In genomic region chrX:153686677-153687057, GRCh38 we compare ENCODE assay signal across 5 cellular contexts. TPM values are rescaled to one million over a fixed set of nuclear protein-coding genes. Genes with fewer than 3 reads are reported as not detected.
DNase-seq lines count a peak whose midpoint lies in the region; ATAC-seq and TF ChIP-seq lines count a peak whose summit lies in the region.
"Not testable (repeated sequence)": the region's sequence is repeated elsewhere in the genome, so short reads cannot be mapped to it uniquely, and the experiment has no call there.
"Had no signal": no experiment of that assay in that cellular context is flagged by ENCODE, and none has a peak within 500 bp of the region (broad histone marks: within the 10 kb centered on the region; RNA-seq: fewer than 3 reads in every experiment).

No MANE protein-coding gene starts in this region.

- H3K4me3 Mint-ChIP-seq in activated T-helper 1 cell treated with anti-CD3 and anti-CD28 coated beads, Interleukin-12 subunit alpha, Interleukin-12 subunit beta, Interleukin-2, Interleukin-4 antibody, amounts not matched to agents 30 ng/mL and 10 ng/mL and 1 ng/mL, durations not matched to agents 14 hours and 24 hours and 36 hours, result peak overlapping the region; percentile 5

- intact Hi-C loops in activated T-helper 1 cell treated with anti-CD3 and anti-CD28 coated beads, Interleukin-12 subunit alpha, Interleukin-12 subunit beta, Interleukin-2, Interleukin-4 antibody, amounts not matched to agents 30 ng/mL and 10 ng/mL and 1 ng/mL, durations not matched to agents 14 hours and 24 hours and 36 hours (cut with micrococcal nuclease); right lobe of liver (cut with DNase I): not testable (repeated sequence)

- not testable (repeated sequence) for H3K4me1 Mint-ChIP-seq in activated T-helper 1 cell treated with anti-CD3 and anti-CD28 coated beads, Interleukin-12 subunit alpha, Interleukin-12 subunit beta, Interleukin-2, Interleukin-4 antibody, amounts not matched to agents 30 ng/mL and 10 ng/mL and 1 ng/mL, durations not matched to agents 14 hours and 24 hours and 36 hours (ENCODE audit: low read depth)

- POLR2A ChIA-PET in HEK293 (lab: Yijun Ruan, JAX), result interaction anchor here (0.6 kb wide), 1 partner anchor 18 kb away, joined by 3 read pairs; no protein-coding TSS in a partner anchor

- peaks cover 10% of the 10 kb centered on the region for H3K27me3 Mint-ChIP-seq in activated T-helper 1 cell treated with anti-CD3 and anti-CD28 coated beads, Interleukin-12 subunit alpha, Interleukin-12 subunit beta, Interleukin-2, Interleukin-4 antibody, amounts not matched to agents 30 ng/mL and 10 ng/mL and 1 ng/mL, durations not matched to agents 14 hours and 24 hours and 36 hours (ENCODE audit: insufficient read depth)

- H3K27ac Mint-ChIP-seq in activated T-helper 1 cell treated with anti-CD3 and anti-CD28 coated beads, Interleukin-12 subunit alpha, Interleukin-12 subunit beta, Interleukin-2, Interleukin-4 antibody, amounts not matched to agents 30 ng/mL and 10 ng/mL and 1 ng/mL, durations not matched to agents 14 hours and 24 hours and 36 hours, result not testable (repeated sequence)

- H3K4me3 ChIP-seq in HEK293 (ENCODE audit: low read depth, low read length); right lobe of liver; smooth muscle cell: not testable (repeated sequence)

- TF ChIP-seq CTCF in HEK293 (tag by site-specific recombination; IDR thresholded peaks at IDR 0.05); right lobe of liver (IDR thresholded peaks at IDR 0.05); smooth muscle cell (IDR thresholded peaks at IDR 0.05; ENCODE audit: borderline replicate concordance, insufficient read depth, poor library complexity, severe bottlenecking): not testable (repeated sequence)

- not testable (repeated sequence) for H3K9me3 Mint-ChIP-seq in activated T-helper 1 cell treated with anti-CD3 and anti-CD28 coated beads, Interleukin-12 subunit alpha, Interleukin-12 subunit beta, Interleukin-2, Interleukin-4 antibody, amounts not matched to agents 30 ng/mL and 10 ng/mL and 1 ng/mL, durations not matched to agents 14 hours and 24 hours and 36 hours

- not testable (repeated sequence) for H3K27ac ChIP-seq in HEK293 (ENCODE audit: extremely low read depth, low read depth, low read length); right lobe of liver
- H3K27ac ChIP-seq in smooth muscle cell (ENCODE audit: low read depth), result peak overlapping the region; percentile 37

- not testable (repeated sequence) for H3K9me3 ChIP-seq in HEK293 (ENCODE audit: control insufficient read depth, insufficient read depth, low read depth, low read length); right lobe of liver; smooth muscle cell (replicated peaks; ENCODE audit: low read depth)

- not testable (repeated sequence) for H3F3A ChIP-seq in smooth muscle cell (ENCODE audit: low read depth)

- H3K27me3 ChIP-seq in right lobe of liver; smooth muscle cell (ENCODE audit: low read depth): not testable (repeated sequence)

- not testable (repeated sequence) for TF ChIP-seq POLR2A in right lobe of liver (IDR thresholded peaks at IDR 0.05)

- H3K36me3 ChIP-seq in HEK293 (ENCODE audit: control insufficient read depth in 2 of 2, insufficient read depth in 1 of 2, low read length in 2 of 2), result peaks cover 0 to 23% of the 10 kb centered on the region in 2 experiments; a peak in 1 of 3 replicates
- H3K36me3 ChIP-seq in right lobe of liver; smooth muscle cell (ENCODE audit: low read depth): not testable (repeated sequence)

- not testable (repeated sequence) for H3K79me2 ChIP-seq in smooth muscle cell (ENCODE audit: low read depth)

- CTCF ChIA-PET in HEK293 (lab: Yijun Ruan, JAX), result interaction anchor here (0.6 to 3.0 kb wide), 3 partner anchors 18 to 62 kb away, joined by 3 to 15 read pairs (median 3); no protein-coding TSS in a partner anchor

- H3K4me1 ChIP-seq in HEK293 (ENCODE audit: control insufficient read depth, insufficient read depth, low read length); right lobe of liver; smooth muscle cell (ENCODE audit: low read depth): not testable (repeated sequence)

- H4K20me1 ChIP-seq in smooth muscle cell (ENCODE audit: low read depth), result peaks cover 21% of the 10 kb centered on the region

- H3K36me3 Mint-ChIP-seq in activated T-helper 1 cell treated with anti-CD3 and anti-CD28 coated beads, Interleukin-12 subunit alpha, Interleukin-12 subunit beta, Interleukin-2, Interleukin-4 antibody, amounts not matched to agents 30 ng/mL and 10 ng/mL and 1 ng/mL, durations not matched to agents 14 hours and 24 hours and 36 hours (ENCODE audit: low read depth), result not testable (repeated sequence)

- H2AFZ ChIP-seq in smooth muscle cell (ENCODE audit: low read depth), result not testable (repeated sequence)

- DNase-seq in activated T-helper 1 cell treated with anti-CD3 and anti-CD28 coated beads, Interleukin-12 subunit alpha, Interleukin-12 subunit beta, Interleukin-2, Interleukin-4 antibody, amounts not matched to agents 30 ng/mL and 10 ng/mL and 1 ng/mL, durations not matched to agents 14 hours and 24 hours and 36 hours (ENCODE audit: low spot score); smooth muscle cell (lab: John Stamatoyannopoulos, UW; ENCODE audit: unreplicated experiment): not testable (repeated sequence)
- peak in 2 of 3 donors; percentile 18 to 41 for DNase-seq in right lobe of liver

- ATAC-seq in right lobe of liver, result not testable (repeated sequence)

- no CpG with 5 or more reads among the region's 7 CpGs for WGBS in right lobe of liver (ENCODE audit: insufficient coverage, low coverage, low lambda C conversion rate, missing lambda C conversion rate)
- WGBS in smooth muscle cell (ENCODE audit: low lambda C conversion rate), result 49% methylated on average over 7 of the region's 7 CpGs

- peak overlapping the region; percentile 74 for H3K4me2 ChIP-seq in smooth muscle cell

- not testable (repeated sequence) for H3K9ac ChIP-seq in smooth muscle cell (ENCODE audit: low read depth)

TF ChIP-seq in HEK293, 187 proteins besides CTCF, POLR2A, EP300 and RAD21:
- peak; percentile 52; the same call in 1 of the 2 replicates for TF ChIP-seq KLF1 (tag by site-specific recombination; IDR thresholded peaks at IDR 0.05)
- TF ChIP-seq GLIS1 (tag by site-specific recombination; IDR thresholded peaks at IDR 0.05), result 0 out of 2 replicates have a peak, but pooled peaks have one; percentile 19

RNA-seq across cellular contexts. Expression of gene SLC6A8, which starts 1.1 kb away (rescaled TPM):
- 5.9 and 6.0 TPM in 2 replicates for total RNA-seq in activated T-helper 1 cell treated with anti-CD3 and anti-CD28 coated beads, Interleukin-12 subunit alpha, Interleukin-12 subunit beta, Interleukin-2, Interleukin-4 antibody, amounts not matched to agents 30 ng/mL and 10 ng/mL and 1 ng/mL, durations not matched to agents 14 hours and 24 hours and 36 hours
- total RNA-seq in right lobe of liver, result 1 to 10 TPM; 1.6 to 9.2 (median 2.9) TPM
- 42.6 and 45.2 TPM in 2 replicates for total RNA-seq in smooth muscle cell
- 98.1 and 128 TPM in 2 replicates for polyA plus RNA-seq in smooth muscle cell

RNA-seq across cellular contexts. Expression of gene PNCK, which starts 13.1 kb away (rescaled TPM):
- 0.15 TPM in 1 of 2 replicates, not detected in the other for total RNA-seq in activated T-helper 1 cell treated with anti-CD3 and anti-CD28 coated beads, Interleukin-12 subunit alpha, Interleukin-12 subunit beta, Interleukin-2, Interleukin-4 antibody, amounts not matched to agents 30 ng/mL and 10 ng/mL and 1 ng/mL, durations not matched to agents 14 hours and 24 hours and 36 hours
- total RNA-seq in right lobe of liver (under 1 TPM in 1 of 6 experiments, not detected in 5; 0.86 TPM), smooth muscle cell (4.0 and 6.4 TPM in 2 replicates)
- 2.8 and 9.2 TPM in 2 replicates for polyA plus RNA-seq in smooth muscle cell

RNA-seq across cellular contexts. Expression of gene BCAP31, which starts 37.5 kb away (rescaled TPM):
- total RNA-seq in activated T-helper 1 cell treated with anti-CD3 and anti-CD28 coated beads, Interleukin-12 subunit alpha, Interleukin-12 subunit beta, Interleukin-2, Interleukin-4 antibody, amounts not matched to agents 30 ng/mL and 10 ng/mL and 1 ng/mL, durations not matched to agents 14 hours and 24 hours and 36 hours, result 156 and 166 TPM in 2 replicates
- 100 to 1,000 TPM; 100 to 126 (median 107) TPM for total RNA-seq in right lobe of liver
- 128 and 139 TPM in 2 replicates for total RNA-seq in smooth muscle cell
- polyA plus RNA-seq in smooth muscle cell, result 207 and 260 TPM in 2 replicates

RNA-seq across cellular contexts. Expression of gene ABCD1, which starts 38.0 kb away (rescaled TPM):
- total RNA-seq in activated T-helper 1 cell treated with anti-CD3 and anti-CD28 coated beads, Interleukin-12 subunit alpha, Interleukin-12 subunit beta, Interleukin-2, Interleukin-4 antibody, amounts not matched to agents 30 ng/mL and 10 ng/mL and 1 ng/mL, durations not matched to agents 14 hours and 24 hours and 36 hours, result 8.4 TPM in 2 replicates
- total RNA-seq in right lobe of liver (10 to 100 TPM in 4 of 6 experiments, 1 to 10 TPM in 2; 8.0 to 20.8 (median 10.9) TPM), smooth muscle cell (6.2 and 7.1 TPM in 2 replicates)
- polyA plus RNA-seq in smooth muscle cell, result 9.4 and 10.9 TPM in 2 replicates

RNA-seq across cellular contexts. Expression of gene DUSP9, which starts 39.7 kb away (rescaled TPM):
- total RNA-seq in activated T-helper 1 cell treated with anti-CD3 and anti-CD28 coated beads, Interleukin-12 subunit alpha, Interleukin-12 subunit beta, Interleukin-2, Interleukin-4 antibody, amounts not matched to agents 30 ng/mL and 10 ng/mL and 1 ng/mL, durations not matched to agents 14 hours and 24 hours and 36 hours, result 0.10 TPM in 2 replicates
- total RNA-seq in right lobe of liver, result 1 to 10 TPM in 2 of 6 experiments, under 1 TPM in 4; 0.33 to 3.9 (median 0.69) TPM
- 3.0 and 4.7 TPM in 2 replicates for total RNA-seq in smooth muscle cell
- 7.2 and 11.3 TPM in 2 replicates for polyA plus RNA-seq in smooth muscle cell
- total RNA-seq: Right ventricle myocardium superior had no signal
